ENCODE assay signal across 21 cellular contexts in genomic region chr13:28796938-28797257, GRCh38. TPM values are rescaled to one million over a fixed set of nuclear protein-coding genes. Genes with fewer than 3 reads are reported as not detected.
DNase-seq lines count a peak whose midpoint lies in the region; ATAC-seq, FAIRE-seq and TF ChIP-seq lines count a peak whose summit lies in the region.
"Had no signal": no experiment of that assay in that cellular context is flagged by ENCODE, and none has a peak within 500 bp of the region (broad histone marks: within the 10 kb centered on the region; RNA-seq: fewer than 3 reads in every experiment).

No MANE protein-coding gene starts in this region.

- peaks cover 5% of the 10 kb centered on the region for H3K4me1 ChIP-seq in OCI-LY3 (ENCODE audit: low read length)
- no peaks in the 10 kb centered on the region for H3K4me1 ChIP-seq in GM12878 (ENCODE audit: control insufficient read depth, insufficient read depth, low read length)
- H3K4me1 ChIP-seq in thoracic aorta (ENCODE audit: control insufficient read depth in 1 of 2, low read depth in 2 of 2) = peaks cover 0 to 4% of the 10 kb centered on the region in 2 donors

- RAD21 ChIA-PET in GM12878 (lab: Charles Lee; ENCODE audit: unreplicated experiment) = interaction anchor here (0.6 to 2.9 kb wide), 18 partner anchors 10 to 1813 kb away, joined by 3 to 12 read pairs (median 4); partner anchors contain the start of gene POMP

- H3K9me3 ChIP-seq in OCI-LY3 (ENCODE audit: insufficient read depth, low read length) (no peaks in the 10 kb centered on the region), GM12878 (replicated peaks; ENCODE audit: control insufficient read depth, insufficient read depth, low read length) (no peaks in the 10 kb centered on the region), thoracic aorta (no peaks in the 10 kb centered on the region)
- H3K9me3 ChIP-seq: esophagus muscularis mucosa, left lung, right lobe of liver had no signal

- peak overlapping the region; percentile 81 for H3K4me2 ChIP-seq in OCI-LY3 (ENCODE audit: low read length)
- no peak overlapping the region; the same call in 1 of the 2 replicates for H3K4me2 ChIP-seq in GM12878 (ENCODE audit: control insufficient read depth, insufficient read depth)
- H3K4me2 ChIP-seq: PC-9 had no signal

- POLR2A ChIA-PET in GM12878 (lab: Charles Lee) = no interaction called here

- no TSS peak for BruUV-seq in GM12878 (replicated peaks; lab: Mats Ljungman, UMichigan)

- no peak for TF ChIP-seq EP300 in GM12878 (IDR thresholded peaks at IDR 0.05; ENCODE audit: borderline replicate concordance in 1 of 2, control insufficient read depth in 1 of 2, low read depth in 2 of 2, low read length in 2 of 2)

- DNase-seq in DMS53 (lab: John Stamatoyannopoulos, UW) (peak; percentile 28), DMS53 treated with DMSO at 0.1 percent for 48 hours (lab: John Stamatoyannopoulos, UW; ENCODE audit: unreplicated experiment) (no peak), GM12878 (ENCODE audit: low read depth, low spot score) (no peak), thoracic aorta (ENCODE audit: low spot score) (no peak), kidney tubule cell (ENCODE audit: low spot score) (no peak)
- DNase-seq: 8988T, activated B cell treated with CpG ODN at 0.5 μM for 24 hours, cortex of kidney, SHP77 treated with DMSO at 0.1 percent for 48 hours had no signal

- H3K4me3 ChIP-seq in OCI-LY3 (ENCODE audit: low read length) (0 out of 2 replicates have a peak overlapping the region, but pooled peaks have one; percentile 74), GM12878 (no peak overlapping the region), thoracic aorta (no peak overlapping the region)
- H3K4me3 ChIP-seq: left lung, PC-9 had no signal

- H4K20me1 ChIP-seq in OCI-LY3 (ENCODE audit: insufficient read depth, low read length) (no peaks in the 10 kb centered on the region), GM12878 (ENCODE audit: control insufficient read depth, insufficient read depth) (no peaks in the 10 kb centered on the region)

- no peak overlapping the region for H3K27ac ChIP-seq in OCI-LY3 (ENCODE audit: low read length)
- H3K27ac ChIP-seq in GM12878 (ENCODE audit: control insufficient read depth, insufficient read depth) = no peak overlapping the region
- H3K27ac ChIP-seq in thoracic aorta = no peak overlapping the region
- H3K27ac ChIP-seq: esophagus muscularis mucosa, HL-60, left lung, PC-9, right lobe of liver had no signal

- WGBS in GM12878 (ENCODE audit: insufficient coverage, insufficient replicate concordance, low lambda C conversion rate, missing lambda C conversion rate) = 100% methylated on average over 1 of the region's 1 CpG

- ATAC-seq in GM12878 (peak; percentile 34; the same call in 2 of the 3 replicates), thoracic aorta (ENCODE audit: insufficient number of reproducible peaks, low FRiP score, low read depth) (no peak), GM18868 (IDR thresholded peaks at IDR 0.05; ENCODE audit: unreplicated experiment) (no peak), HG02678 (IDR thresholded peaks at IDR 0.05; ENCODE audit: unreplicated experiment) (no peak)

- FAIRE-seq in GM12878 (lab: Jason Lieb, UNC) = no peak
- FAIRE-seq: frontal cortex had no signal

- in situ Hi-C loops in GM12878 (cut with MboI) = loop anchor here (5.0 kb wide), 2 partner anchors 115 to 475 kb away; no protein-coding TSS in a partner anchor

- no peak for TF ChIP-seq CTCF in OCI-LY3 (IDR thresholded peaks at IDR 0.05; ENCODE audit: low read depth, low read length)
- TF ChIP-seq CTCF in GM12878 (IDR thresholded peaks at IDR 0.05 in 2 of 3, conservative IDR thresholded peaks at IDR 0.05 in 1 of 3; ENCODE audit: control insufficient read depth in 2 of 3, extremely low read depth in 1 of 3, insufficient read depth in 1 of 3, low read depth in 3 of 3, low read length in 3 of 3) = no peak
- peak; percentile 6 for TF ChIP-seq CTCF in thoracic aorta (IDR thresholded peaks at IDR 0.05)

- SMC1A ChIA-PET in GM12878 (lab: Charles Lee; ENCODE audit: uncharacterized antibody, unreplicated experiment) = interaction anchor here (0.6 to 3.8 kb wide), 11 partner anchors 117 to 808 kb away, joined by 3 to 28 read pairs (median 4); partner anchors contain the start of gene POMP

- H2AFZ ChIP-seq in OCI-LY3 (ENCODE audit: low read depth, low read length) = no peak overlapping the region
- H2AFZ ChIP-seq in GM12878 (ENCODE audit: control insufficient read depth, low read depth, low read length) = no peak overlapping the region
- H2AFZ ChIP-seq: PC-9 had no signal

- intact Hi-C loops in GM12878 (cut with micrococcal nuclease; ENCODE audit: unreplicated experiment) = loop anchor here (1.0 to 2.0 kb wide), 3 partner anchors 118 to 473 kb away; no protein-coding TSS in a partner anchor

- H3K79me2 ChIP-seq in OCI-LY3 (ENCODE audit: low read length) (no peaks in the 10 kb centered on the region), GM12878 (ENCODE audit: control insufficient read depth, insufficient read depth, low read length) (no peaks in the 10 kb centered on the region)

- CTCF ChIA-PET in GM12878 (lab: Yijun Ruan, JAX) = interaction anchor here (0.6 to 3.1 kb wide), 24 partner anchors 11 to 842 kb away, joined by 3 to 10 read pairs (median 4); partner anchors contain the start of gene POMP

- H3K27me3 ChIP-seq in OCI-LY3 (ENCODE audit: low read depth, low read length) (0 out of 2 replicates have a peak, but pooled peaks cover under 1% of the 10 kb centered on the region), GM12878 (replicated peaks in 1 of 2; ENCODE audit: control insufficient read depth in 2 of 2, insufficient read depth in 2 of 2, low read length in 1 of 2) (no peaks in the 10 kb centered on the region; a peak in 1 of 4 replicates), thoracic aorta (replicated peaks; ENCODE audit: insufficient read depth) (no peaks in the 10 kb centered on the region)
- H3K27me3 ChIP-seq: right lobe of liver had no signal

- no peak for TF ChIP-seq POLR2A in GM12878 (IDR thresholded peaks at IDR 0.05; ENCODE audit: low read depth, low read length)

- H3K36me3 ChIP-seq in OCI-LY3 (replicated peaks; ENCODE audit: low read depth, low read length) (no peaks in the 10 kb centered on the region), GM12878 (ENCODE audit: control insufficient read depth in 2 of 2, insufficient read depth in 2 of 2, low read length in 1 of 2) (no peaks in the 10 kb centered on the region), thoracic aorta (no peaks in the 10 kb centered on the region)
- H3K36me3 ChIP-seq: esophagus muscularis mucosa, left lung, right lobe of liver had no signal

- no peak for TF ChIP-seq RAD21 in GM12878 (IDR thresholded peaks at IDR 0.05; ENCODE audit: insufficient read depth, low read depth, low read length)

- H3K9ac ChIP-seq in OCI-LY3 (ENCODE audit: low read length) (no peak overlapping the region), GM12878 (ENCODE audit: control insufficient read depth, insufficient read depth, low read length) (no peak overlapping the region)

TF ChIP-seq in GM12878, 131 proteins besides CTCF, POLR2A, EP300 and RAD21 (continues in another document):
- TF ChIP-seq REST (IDR thresholded peaks at IDR 0.05; ENCODE audit: low read depth, low read length) = no peak
- TF ChIP-seq RBBP5 (conservative IDR thresholded peaks at IDR 0.05) = no peak
- TF ChIP-seq IRF4 (IDR thresholded peaks at IDR 0.05; ENCODE audit: low read depth, low read length) = no peak
- no peak for TF ChIP-seq CBX3 (IDR thresholded peaks at IDR 0.05; ENCODE audit: borderline replicate concordance, low read depth)
- no peak for TF ChIP-seq BMI1 (IDR thresholded peaks at IDR 0.05; ENCODE audit: borderline replicate concordance)

RNA-seq across cellular contexts. Expression of gene MTUS2, which starts 23.2 kb away (rescaled TPM):
- total RNA-seq in GM12878 (2013; cell fraction: nucleolus; rRNA removed) = not detected in 2 replicates
- total RNA-seq in GM12878 (2014; rRNA removed) = under 0.01 TPM in 1 of 2 replicates, not detected in the other
- under 0.01 TPM in 1 of 2 replicates, not detected in the other for total RNA-seq in GM12878 (2014; rRNA removed; fragmentation: Illumina TruSeq; extraction: Trizol)
- not detected in 2 replicates for total RNA-seq in GM12878 (2021)
- polyA plus RNA-seq in GM12878 (2011; ENCODE audit: low read depth) = 0.03 TPM
- 0.01 and 0.04 TPM in 2 replicates for polyA plus RNA-seq in GM12878 (2011; rRNA removed)
- 0.06 and 0.07 TPM in 2 replicates for polyA plus RNA-seq in GM12878 (2011; cell fraction: cytosol; rRNA removed)
- 0.10 and 0.20 TPM in 2 replicates for polyA plus RNA-seq in GM12878 (2011; cell fraction: nucleus; rRNA removed)
- polyA plus RNA-seq in GM12878 (2012) = 0.01 and 0.11 TPM in 2 replicates
- under 0.01 TPM in 1 of 2 replicates, not detected in the other for polyA plus RNA-seq in GM12878 (2014; fragmentation: Illumina TruSeq; extraction: Trizol)
- polyA plus RNA-seq in GM12878 (2014; fragmentation: Nextera tagmentation; extraction: Ambion mirVana) = not detected
- 0.03 TPM in 1 of 2 replicates, not detected in the other for polyA plus RNA-seq in GM12878 (2014; rRNA removed)
- polyA plus RNA-seq in GM12878 (2016; fragmentation: Nextera tagmentation; extraction: Ambion mirVana) = under 1 TPM in 1 of 2 experiments, not detected in 1; 0.05 TPM
- polyA minus RNA-seq in GM12878 (2011; rRNA and poly(A)+ RNA removed) = 0.07 and 0.10 TPM in 2 replicates
- 0.31 TPM in 1 of 2 replicates, not detected in the other for polyA minus RNA-seq in GM12878 (2011; cell fraction: cytosol; rRNA and poly(A)+ RNA removed)
- polyA minus RNA-seq in GM12878 (2011; cell fraction: nucleus; rRNA and poly(A)+ RNA removed) = 0.10 and 0.24 TPM in 2 replicates
- 10 to 100 TPM; 14.9 to 26.4 TPM for total RNA-seq in thoracic aorta
- total RNA-seq: activated B cell treated with CpG ODN at 0.5 μM for 24 hours; activated naive CD4-positive, alpha-beta T cell treated with anti-CD3 and anti-CD28 coated beads, Interleukin-2, amount 50 U/mL, for 72 hours; activated T-helper 2 cell treated with anti-CD3 and anti-CD28 coated beads, Interferon-gamma antibody, Interleukin-2, Interleukin-4, amounts not matched to agents 10 μg/mL and 5 μg/mL and 100 μg/mL, durations not matched to agents 14 hours and 24 hours and 36 hours; NCI-H460; PC-9 had no signal

Comparison
In these comparisons a context has a peak if more than half of its experiments do, and no peak if none do; other contexts are left out.
1. RNA of gene MTUS2, which starts 23.2 kb away (total RNA-seq): 14.9 to 26.4 TPM in thoracic aorta; under 0.01 TPM in GM12878; every median in the first group is over 10 times any median in the second.